ENCODE assay signal across 2 cellular contexts in the genomic region with DNA sequence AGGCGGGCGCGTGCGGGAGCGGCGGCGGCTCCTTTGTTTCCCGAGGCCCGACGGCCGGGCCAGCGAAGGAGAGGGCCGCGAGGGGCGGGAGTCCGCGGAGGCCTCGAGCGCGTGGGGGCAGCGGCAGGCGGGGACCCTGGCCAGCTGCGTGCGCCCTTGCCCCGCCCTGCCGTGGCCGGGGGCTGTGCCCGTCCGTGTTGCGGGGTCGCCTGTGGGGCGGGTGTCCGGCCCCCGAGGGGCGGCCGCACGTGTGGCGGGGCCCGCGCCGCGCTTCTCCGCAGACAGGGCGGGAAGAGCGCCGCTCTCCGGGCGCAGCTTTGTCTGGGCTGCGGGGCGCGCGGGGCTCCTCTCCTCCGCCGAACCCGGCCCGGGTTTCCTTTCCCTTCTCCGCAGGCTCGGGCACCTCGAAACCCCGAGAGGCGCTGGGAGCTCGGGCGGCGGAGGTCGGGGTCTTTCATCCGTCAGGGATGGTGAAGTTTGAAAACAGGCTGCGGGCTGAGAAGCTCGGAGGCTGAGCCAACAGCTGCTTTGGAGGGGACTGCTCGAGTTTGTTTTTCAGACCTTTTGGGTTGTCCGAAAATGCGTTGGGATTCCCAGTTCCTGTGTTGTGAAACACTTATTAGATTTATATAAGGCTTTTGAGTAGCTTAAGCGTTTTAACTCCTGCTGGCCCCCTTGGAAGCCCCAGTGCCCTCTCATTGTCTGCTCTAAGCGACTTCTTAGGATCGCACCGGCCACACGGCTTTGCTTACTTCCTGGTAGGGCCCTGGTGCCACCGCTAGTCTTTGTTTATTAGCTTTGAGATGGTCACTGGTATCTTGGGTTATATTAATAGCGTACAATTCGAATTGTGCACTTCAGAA.
TF ChIP-seq lines count a peak whose summit lies in the region.

No MANE protein-coding gene starts in this region.

TF ChIP-seq in HCT116, 20 proteins besides CTCF, POLR2A, EP300 and RAD21 (continued from another document):
- TF ChIP-seq TCF7L2 (IDR thresholded peaks at IDR 0.05; ENCODE audit: borderline replicate concordance, extremely low read depth, insufficient read depth, insufficient read length), result peak; percentile 56
TF ChIP-seq in HCT116: peak in this region for 2.

TF ChIP-seq in HepG2, 621 proteins besides CTCF, POLR2A, EP300 and RAD21 (continued from another document and continues in another):
- no peak for TF ChIP-seq BORCS8-MEF2B (CRISPR knock-in tag; IDR thresholded peaks at IDR 0.05)
- peak; percentile 24; the same call in 1 of the 2 replicates for TF ChIP-seq GATAD2A (CRISPR knock-in tag; IDR thresholded peaks at IDR 0.05)
- no peak for TF ChIP-seq KDM1A (CRISPR knock-in tag; IDR thresholded peaks at IDR 0.05)
- no peak for TF ChIP-seq ZNF207 (IDR thresholded peaks at IDR 0.05; ENCODE audit: borderline replicate concordance)
- TF ChIP-seq ARNTL (CRISPR knock-in tag; IDR thresholded peaks at IDR 0.05), result 0 out of 2 replicates have a peak, but pooled peaks have one; percentile 29
- peak; percentile 36; the same call in 1 of the 2 replicates for TF ChIP-seq ZNF790 (CRISPR knock-in tag; IDR thresholded peaks at IDR 0.05; ENCODE audit: borderline replicate concordance)
- TF ChIP-seq TOE1 (CRISPR knock-in tag; IDR thresholded peaks at IDR 0.05), result no peak
- peak; percentile 58; the same call in 1 of the 2 replicates for TF ChIP-seq ZFX (CRISPR knock-in tag; IDR thresholded peaks at IDR 0.05; ENCODE audit: low read depth)
- TF ChIP-seq ATRX (CRISPR knock-in tag; IDR thresholded peaks at IDR 0.05; ENCODE audit: borderline replicate concordance), result no peak
- TF ChIP-seq, protein P1, sequence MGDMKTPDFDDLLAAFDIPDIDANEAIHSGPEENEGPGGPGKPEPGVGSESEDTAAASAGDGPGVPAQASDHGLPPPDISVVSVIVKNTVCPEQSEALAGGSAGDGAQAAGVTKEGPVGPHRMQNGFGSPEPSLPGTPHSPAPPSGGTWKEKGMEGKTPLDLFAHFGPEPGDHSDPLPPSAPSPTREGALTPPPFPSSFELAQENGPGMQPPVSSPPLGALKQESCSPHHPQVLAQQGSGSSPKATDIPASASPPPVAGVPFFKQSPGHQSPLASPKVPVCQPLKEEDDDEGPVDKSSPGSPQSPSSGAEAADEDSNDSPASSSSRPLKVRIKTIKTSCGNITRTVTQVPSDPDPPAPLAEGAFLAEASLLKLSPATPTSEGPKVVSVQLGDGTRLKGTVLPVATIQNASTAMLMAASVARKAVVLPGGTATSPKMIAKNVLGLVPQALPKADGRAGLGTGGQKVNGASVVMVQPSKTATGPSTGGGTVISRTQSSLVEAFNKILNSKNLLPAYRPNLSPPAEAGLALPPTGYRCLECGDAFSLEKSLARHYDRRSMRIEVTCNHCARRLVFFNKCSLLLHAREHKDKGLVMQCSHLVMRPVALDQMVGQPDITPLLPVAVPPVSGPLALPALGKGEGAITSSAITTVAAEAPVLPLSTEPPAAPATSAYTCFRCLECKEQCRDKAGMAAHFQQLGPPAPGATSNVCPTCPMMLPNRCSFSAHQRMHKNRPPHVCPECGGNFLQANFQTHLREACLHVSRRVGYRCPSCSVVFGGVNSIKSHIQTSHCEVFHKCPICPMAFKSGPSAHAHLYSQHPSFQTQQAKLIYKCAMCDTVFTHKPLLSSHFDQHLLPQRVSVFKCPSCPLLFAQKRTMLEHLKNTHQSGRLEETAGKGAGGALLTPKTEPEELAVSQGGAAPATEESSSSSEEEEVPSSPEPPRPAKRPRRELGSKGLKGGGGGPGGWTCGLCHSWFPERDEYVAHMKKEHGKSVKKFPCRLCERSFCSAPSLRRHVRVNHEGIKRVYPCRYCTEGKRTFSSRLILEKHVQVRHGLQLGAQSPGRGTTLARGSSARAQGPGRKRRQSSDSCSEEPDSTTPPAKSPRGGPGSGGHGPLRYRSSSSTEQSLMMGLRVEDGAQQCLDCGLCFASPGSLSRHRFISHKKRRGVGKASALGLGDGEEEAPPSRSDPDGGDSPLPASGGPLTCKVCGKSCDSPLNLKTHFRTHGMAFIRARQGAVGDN (CRISPR knock-in tag; IDR thresholded peaks at IDR 0.05), result peak; percentile 38; the same call in 1 of the 2 replicates
- TF ChIP-seq ZNF749 (CRISPR knock-in tag; IDR thresholded peaks at IDR 0.05; ENCODE audit: borderline replicate concordance), result 0 out of 2 replicates have a peak, but pooled peaks have one; percentile 1
- TF ChIP-seq CENPT (CRISPR knock-in tag; IDR thresholded peaks at IDR 0.05; ENCODE audit: low read depth), result 0 out of 2 replicates have a peak, but pooled peaks have one; percentile 5
- peak; percentile 2; the same call in 1 of the 2 replicates for TF ChIP-seq KDM4B (CRISPR knock-in tag; IDR thresholded peaks at IDR 0.05)
- TF ChIP-seq SAP130 (CRISPR knock-in tag; IDR thresholded peaks at IDR 0.05; ENCODE audit: low read depth), result peak; percentile 80
- no peak for TF ChIP-seq SOX13 (IDR thresholded peaks at IDR 0.05)
- 0 out of 4 replicates have a peak, but pooled peaks of 1 of the 2 experiments have one; percentile 3 for TF ChIP-seq SOX13 (CRISPR knock-in tag; conservative IDR thresholded peaks at IDR 0.05 in 1 of 2, IDR thresholded peaks at IDR 0.05 in 1 of 2)
- TF ChIP-seq U2AF1 (optimal IDR thresholded peaks at IDR 0.05; ENCODE audit: low read depth, low read length), result peak; percentile 23
- TF ChIP-seq ELF3 (CRISPR knock-in tag; IDR thresholded peaks at IDR 0.05), result peak; percentile 94
- TF ChIP-seq ZFY (CRISPR knock-in tag; IDR thresholded peaks at IDR 0.05), result peak; percentile 65
- peak; percentile 72 for TF ChIP-seq ELF1 (CRISPR knock-in tag; IDR thresholded peaks at IDR 0.05)
- peak; percentile 60; the same call in 1 of the 2 replicates for TF ChIP-seq ZNF446 (CRISPR knock-in tag; IDR thresholded peaks at IDR 0.05)
- peak; percentile 25 for TF ChIP-seq POLR2G (IDR thresholded peaks at IDR 0.05; ENCODE audit: low read depth, low read length)
- 0 out of 2 replicates have a peak, but pooled peaks have one; percentile 41 for TF ChIP-seq RNF2 (conservative IDR thresholded peaks at IDR 0.05; ENCODE audit: low read depth)
- no peak for TF ChIP-seq ZNF431 (CRISPR knock-in tag; IDR thresholded peaks at IDR 0.05; ENCODE audit: borderline replicate concordance, low read depth)
- peak; percentile 60 for TF ChIP-seq ASH2L (IDR thresholded peaks at IDR 0.05; ENCODE audit: insufficient read length, low read depth, low read length)
- TF ChIP-seq, protein P2, sequence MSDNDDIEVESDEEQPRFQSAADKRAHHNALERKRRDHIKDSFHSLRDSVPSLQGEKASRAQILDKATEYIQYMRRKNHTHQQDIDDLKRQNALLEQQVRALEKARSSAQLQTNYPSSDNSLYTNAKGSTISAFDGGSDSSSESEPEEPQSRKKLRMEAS (IDR thresholded peaks at IDR 0.05), result peak; percentile 35
- TF ChIP-seq FOXJ3 (CRISPR knock-in tag; IDR thresholded peaks at IDR 0.05; ENCODE audit: borderline replicate concordance), result 0 out of 2 replicates have a peak, but pooled peaks have one; percentile 25
- 0 out of 2 replicates have a peak, but pooled peaks have one; percentile 2 for TF ChIP-seq DMAP1 (CRISPR knock-in tag; IDR thresholded peaks at IDR 0.05)
- TF ChIP-seq, protein P3, sequence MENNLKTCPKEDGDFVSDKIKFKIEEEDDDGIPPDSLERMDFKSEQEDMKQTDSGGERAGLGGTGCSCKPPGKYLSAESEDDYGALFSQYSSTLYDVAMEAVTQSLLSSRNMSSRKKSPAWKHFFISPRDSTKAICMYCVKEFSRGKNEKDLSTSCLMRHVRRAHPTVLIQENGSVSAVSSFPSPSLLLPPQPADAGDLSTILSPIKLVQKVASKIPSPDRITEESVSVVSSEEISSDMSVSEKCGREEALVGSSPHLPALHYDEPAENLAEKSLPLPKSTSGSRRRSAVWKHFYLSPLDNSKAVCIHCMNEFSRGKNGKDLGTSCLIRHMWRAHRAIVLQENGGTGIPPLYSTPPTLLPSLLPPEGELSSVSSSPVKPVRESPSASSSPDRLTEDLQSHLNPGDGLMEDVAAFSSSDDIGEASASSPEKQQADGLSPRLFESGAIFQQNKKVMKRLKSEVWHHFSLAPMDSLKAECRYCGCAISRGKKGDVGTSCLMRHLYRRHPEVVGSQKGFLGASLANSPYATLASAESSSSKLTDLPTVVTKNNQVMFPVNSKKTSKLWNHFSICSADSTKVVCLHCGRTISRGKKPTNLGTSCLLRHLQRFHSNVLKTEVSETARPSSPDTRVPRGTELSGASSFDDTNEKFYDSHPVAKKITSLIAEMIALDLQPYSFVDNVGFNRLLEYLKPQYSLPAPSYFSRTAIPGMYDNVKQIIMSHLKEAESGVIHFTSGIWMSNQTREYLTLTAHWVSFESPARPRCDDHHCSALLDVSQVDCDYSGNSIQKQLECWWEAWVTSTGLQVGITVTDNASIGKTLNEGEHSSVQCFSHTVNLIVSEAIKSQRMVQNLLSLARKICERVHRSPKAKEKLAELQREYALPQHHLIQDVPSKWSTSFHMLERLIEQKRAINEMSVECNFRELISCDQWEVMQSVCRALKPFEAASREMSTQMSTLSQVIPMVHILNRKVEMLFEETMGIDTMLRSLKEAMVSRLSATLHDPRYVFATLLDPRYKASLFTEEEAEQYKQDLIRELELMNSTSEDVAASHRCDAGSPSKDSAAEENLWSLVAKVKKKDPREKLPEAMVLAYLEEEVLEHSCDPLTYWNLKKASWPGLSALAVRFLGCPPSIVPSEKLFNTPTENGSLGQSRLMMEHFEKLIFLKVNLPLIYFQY (CRISPR knock-in tag; IDR thresholded peaks at IDR 0.05; ENCODE audit: borderline replicate concordance), result 0 out of 2 replicates have a peak, but pooled peaks have one; percentile 17
- peak; percentile 63; the same call in 1 of the 2 replicates for TF ChIP-seq ZNF563 (CRISPR knock-in tag; IDR thresholded peaks at IDR 0.05)
- TF ChIP-seq ZNF33A (CRISPR knock-in tag; IDR thresholded peaks at IDR 0.05; ENCODE audit: borderline replicate concordance), result no peak
- TF ChIP-seq, protein P4, sequence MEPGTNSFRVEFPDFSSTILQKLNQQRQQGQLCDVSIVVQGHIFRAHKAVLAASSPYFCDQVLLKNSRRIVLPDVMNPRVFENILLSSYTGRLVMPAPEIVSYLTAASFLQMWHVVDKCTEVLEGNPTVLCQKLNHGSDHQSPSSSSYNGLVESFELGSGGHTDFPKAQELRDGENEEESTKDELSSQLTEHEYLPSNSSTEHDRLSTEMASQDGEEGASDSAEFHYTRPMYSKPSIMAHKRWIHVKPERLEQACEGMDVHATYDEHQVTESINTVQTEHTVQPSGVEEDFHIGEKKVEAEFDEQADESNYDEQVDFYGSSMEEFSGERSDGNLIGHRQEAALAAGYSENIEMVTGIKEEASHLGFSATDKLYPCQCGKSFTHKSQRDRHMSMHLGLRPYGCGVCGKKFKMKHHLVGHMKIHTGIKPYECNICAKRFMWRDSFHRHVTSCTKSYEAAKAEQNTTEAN (CRISPR knock-in tag; conservative IDR thresholded peaks at IDR 0.05), result 0 out of 2 replicates have a peak, but pooled peaks have one; percentile 7
- TF ChIP-seq, protein P5, sequence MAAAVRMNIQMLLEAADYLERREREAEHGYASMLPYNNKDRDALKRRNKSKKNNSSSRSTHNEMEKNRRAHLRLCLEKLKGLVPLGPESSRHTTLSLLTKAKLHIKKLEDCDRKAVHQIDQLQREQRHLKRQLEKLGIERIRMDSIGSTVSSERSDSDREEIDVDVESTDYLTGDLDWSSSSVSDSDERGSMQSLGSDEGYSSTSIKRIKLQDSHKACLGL (CRISPR knock-in tag; IDR thresholded peaks at IDR 0.05), result peak; percentile 29; the same call in 1 of the 2 replicates
- 0 out of 2 replicates have a peak, but pooled peaks have one; percentile 25 for TF ChIP-seq TAF1 (CRISPR knock-in tag; IDR thresholded peaks at IDR 0.05)
- TF ChIP-seq SIN3A (IDR thresholded peaks at IDR 0.05; ENCODE audit: borderline replicate concordance, low read depth, low read length), result peak; percentile 21; the same call in 1 of the 2 replicates
- TF ChIP-seq ZNF878 (CRISPR knock-in tag; IDR thresholded peaks at IDR 0.05), result no peak
- TF ChIP-seq RBFOX2 (IDR thresholded peaks at IDR 0.05; ENCODE audit: low read depth, low read length), result peak; percentile 76
- 0 out of 2 replicates have a peak, but pooled peaks have one; percentile 15 for TF ChIP-seq SRY (CRISPR knock-in tag; IDR thresholded peaks at IDR 0.05)
- peak; percentile 58; the same call in 1 of the 2 replicates for TF ChIP-seq HES4 (CRISPR knock-in tag; IDR thresholded peaks at IDR 0.05; ENCODE audit: borderline replicate concordance)
- no peak for TF ChIP-seq NPAS2 (CRISPR knock-in tag; IDR thresholded peaks at IDR 0.05; ENCODE audit: borderline replicate concordance)
- TF ChIP-seq, protein P6, sequence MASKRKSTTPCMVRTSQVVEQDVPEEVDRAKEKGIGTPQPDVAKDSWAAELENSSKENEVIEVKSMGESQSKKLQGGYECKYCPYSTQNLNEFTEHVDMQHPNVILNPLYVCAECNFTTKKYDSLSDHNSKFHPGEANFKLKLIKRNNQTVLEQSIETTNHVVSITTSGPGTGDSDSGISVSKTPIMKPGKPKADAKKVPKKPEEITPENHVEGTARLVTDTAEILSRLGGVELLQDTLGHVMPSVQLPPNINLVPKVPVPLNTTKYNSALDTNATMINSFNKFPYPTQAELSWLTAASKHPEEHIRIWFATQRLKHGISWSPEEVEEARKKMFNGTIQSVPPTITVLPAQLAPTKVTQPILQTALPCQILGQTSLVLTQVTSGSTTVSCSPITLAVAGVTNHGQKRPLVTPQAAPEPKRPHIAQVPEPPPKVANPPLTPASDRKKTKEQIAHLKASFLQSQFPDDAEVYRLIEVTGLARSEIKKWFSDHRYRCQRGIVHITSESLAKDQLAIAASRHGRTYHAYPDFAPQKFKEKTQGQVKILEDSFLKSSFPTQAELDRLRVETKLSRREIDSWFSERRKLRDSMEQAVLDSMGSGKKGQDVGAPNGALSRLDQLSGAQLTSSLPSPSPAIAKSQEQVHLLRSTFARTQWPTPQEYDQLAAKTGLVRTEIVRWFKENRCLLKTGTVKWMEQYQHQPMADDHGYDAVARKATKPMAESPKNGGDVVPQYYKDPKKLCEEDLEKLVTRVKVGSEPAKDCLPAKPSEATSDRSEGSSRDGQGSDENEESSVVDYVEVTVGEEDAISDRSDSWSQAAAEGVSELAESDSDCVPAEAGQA (IDR thresholded peaks at IDR 0.05; ENCODE audit: low read depth), result no peak
- TF ChIP-seq, protein P6 (CRISPR knock-in tag; IDR thresholded peaks at IDR 0.05; ENCODE audit: borderline replicate concordance), result no peak
